ENCODE assay signal across 1 cellular context in genomic region chr19:45442927-45443461, GRCh38.
TF ChIP-seq lines count a peak whose summit lies in the region.

No MANE protein-coding gene starts in this region.

TF ChIP-seq in K562, 482 proteins besides CTCF, POLR2A, EP300 and RAD21 (continued from another document):
- TF ChIP-seq ZBTB2 (IDR thresholded peaks at IDR 0.05) (0 out of 2 replicates have a peak, but pooled peaks have one; percentile 18), ZFP91 (CRISPR knock-in tag; IDR thresholded peaks at IDR 0.05) (0 out of 2 replicates have a peak, but pooled peaks have one; percentile 8), MAFG (tag; conservative IDR thresholded peaks at IDR 0.05) (peak; percentile 76), L3MBTL2 (IDR thresholded peaks at IDR 0.05) (no peak), TARDBP (IDR thresholded peaks at IDR 0.05) (no peak), NBN (IDR thresholded peaks at IDR 0.05; ENCODE audit: low read depth) (no peak), POLR3A (IDR thresholded peaks at IDR 0.05; ENCODE audit: borderline replicate concordance, extremely low read depth, insufficient read depth, insufficient read length) (no peak), HDAC2 (IDR thresholded peaks at IDR 0.05) (peak; percentile 9; the same call in 1 of the 2 replicates), CREB3L1 (IDR thresholded peaks at IDR 0.05; ENCODE audit: borderline replicate concordance, low read depth) (no peak), CBX3 (IDR thresholded peaks at IDR 0.05; ENCODE audit: borderline replicate concordance in 1 of 2, low read length in 2 of 2) (no peak), HMGN3 (IDR thresholded peaks at IDR 0.05; ENCODE audit: borderline replicate concordance, extremely low read depth, insufficient read length, low read depth, low read length) (no peak), LARP7 (IDR thresholded peaks at IDR 0.05) (no peak), TAF9B (IDR thresholded peaks at IDR 0.05; ENCODE audit: partially characterized antibody) (peak; percentile 63), DPF2 (IDR thresholded peaks at IDR 0.05) (peak; percentile 89), CREB1 (IDR thresholded peaks at IDR 0.05) (peak; percentile 93), CREB1 (CRISPR knock-in tag; IDR thresholded peaks at IDR 0.05) (peak; percentile 80), NFE2 (IDR thresholded peaks at IDR 0.05; ENCODE audit: low read depth) (peak; percentile 94), TBP (optimal IDR thresholded peaks at IDR 0.05; ENCODE audit: low read depth, low read length) (peak; percentile 80), ARHGAP35 (IDR thresholded peaks at IDR 0.05; ENCODE audit: partially characterized antibody) (peak; percentile 42), MNT (conservative IDR thresholded peaks at IDR 0.05) (peak in 1 of 2 experiments; percentile 53; a peak in 2 of 4 replicates), MTA3 (IDR thresholded peaks at IDR 0.05; ENCODE audit: borderline replicate concordance) (peak; percentile 93), JUN (IDR thresholded peaks at IDR 0.05; ENCODE audit: borderline replicate concordance, low read depth, low read length) (no peak), JUN (CRISPR knock-in tag; IDR thresholded peaks at IDR 0.05; ENCODE audit: borderline replicate concordance) (peak; percentile 9; the same call in 1 of the 2 replicates), ZBTB7A (IDR thresholded peaks at IDR 0.05; ENCODE audit: borderline replicate concordance, control insufficient read depth, low read depth, low read length) (peak; percentile 92), ZNF316 (IDR thresholded peaks at IDR 0.05) (peak; percentile 31), SAP30 (IDR thresholded peaks at IDR 0.05; ENCODE audit: borderline replicate concordance, insufficient read depth, low read depth, low read length, poor library complexity, severe bottlenecking) (peak; percentile 57), C11orf30 (IDR thresholded peaks at IDR 0.05; ENCODE audit: low read depth) (peak; percentile 56), XRCC5 (IDR thresholded peaks at IDR 0.05; ENCODE audit: low read depth, low read length) (0 out of 2 replicates have a peak, but pooled peaks have one; percentile 6), LEF1 (IDR thresholded peaks at IDR 0.05) (peak; percentile 88), NR2C1 (IDR thresholded peaks at IDR 0.05) (no peak), NR2C1 (tag; IDR thresholded peaks at IDR 0.05) (0 out of 2 replicates have a peak, but pooled peaks have one; percentile 22)
TF ChIP-seq in K562: peak in this region for 109.
